ENCODE assay signal across 8 cellular contexts in the genomic region with DNA sequence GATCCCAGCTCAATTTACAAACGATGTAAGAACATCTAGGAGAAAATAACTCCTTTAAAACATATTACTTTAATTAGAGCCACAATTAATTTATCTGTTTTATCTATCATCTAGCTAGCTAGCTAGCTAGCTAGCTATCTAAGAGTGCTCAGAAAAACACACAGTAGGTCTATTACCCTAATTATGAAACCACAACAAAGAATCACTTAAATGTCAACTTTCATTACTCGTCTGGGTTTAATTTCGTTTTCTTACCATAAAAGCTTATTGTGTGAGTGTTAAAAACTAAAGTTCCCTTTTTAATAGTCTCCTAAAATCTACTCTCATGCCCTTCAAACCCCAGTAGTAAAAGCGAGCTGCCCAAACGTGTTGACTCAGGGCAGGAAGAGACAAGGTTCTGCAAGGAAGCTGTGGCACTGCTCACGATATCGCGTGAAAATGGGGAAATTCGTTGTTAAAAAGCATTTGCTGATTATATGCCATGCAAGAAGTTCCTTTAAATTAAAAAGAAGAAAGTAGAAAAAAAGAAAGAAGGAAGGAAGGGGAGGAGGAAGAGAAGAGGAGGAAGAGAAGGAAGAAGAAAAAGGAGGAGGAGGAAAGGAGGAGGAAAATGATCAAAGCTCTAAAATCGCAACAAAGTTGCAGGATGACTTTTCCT. TPM values are rescaled to one million over a fixed set of nuclear protein-coding genes. Genes with fewer than 3 reads are reported as not detected.
DNase-seq lines count a peak whose midpoint lies in the region; ATAC-seq and TF ChIP-seq lines count a peak whose summit lies in the region.

No MANE protein-coding gene starts in this region.

- H3K9me3 ChIP-seq in HUES48 (ENCODE audit: control insufficient read depth, insufficient read depth, low read length) (no peaks in the 10 kb centered on the region), T-helper 17 cell (ENCODE audit: control insufficient read depth, low read length, poor library complexity, severe bottlenecking) (no peaks in the 10 kb centered on the region), ectodermal cell (ENCODE audit: control insufficient read depth, low read length) (no peaks in the 10 kb centered on the region), mucosa of descending colon (no peaks in the 10 kb centered on the region)

- 16 to 18% methylated on average over 6 to 8 of the region's 10 CpGs for WGBS in ectodermal cell, 2 experiments
- 10% methylated on average over 10 of the region's 10 CpGs for WGBS in urinary bladder

- 0 out of 2 replicates have a peak overlapping the region, but pooled peaks have one; percentile 77 for H3K9ac ChIP-seq in HUES48 (ENCODE audit: low read depth, low read length)

- H3K4me3 ChIP-seq in HUES48 (ENCODE audit: low read depth, low read length) (peak overlapping the region; percentile 76), ectodermal cell (ENCODE audit: insufficient read depth, low read depth, low read length) (peak overlapping the region; percentile 46), mucosa of descending colon (no peak overlapping the region), urinary bladder (ENCODE audit: low read depth, low read length) (peak overlapping the region; percentile 61)

- H3K4me1 ChIP-seq in HUES48 (ENCODE audit: control insufficient read depth, insufficient read depth, low read length) (peaks cover 25% of the 10 kb centered on the region), ectodermal cell (ENCODE audit: control insufficient read depth, insufficient read depth, low read length) (no peaks in the 10 kb centered on the region), mucosa of descending colon (ENCODE audit: low read depth) (peaks cover 11% of the 10 kb centered on the region), urinary bladder (ENCODE audit: insufficient read depth) (no peaks in the 10 kb centered on the region)

- H3K4me3 Mint-ChIP-seq in T-helper 17 cell = peak overlapping the region; percentile 94

- H3K36me3 Mint-ChIP-seq in T-helper 17 cell (ENCODE audit: low read depth) = no peaks in the 10 kb centered on the region

- no peak for TF ChIP-seq CTCF in mucosa of descending colon (IDR thresholded peaks at IDR 0.05)

- H3K27ac ChIP-seq in HUES48 (ENCODE audit: low read depth, low read length) (no peak overlapping the region), ectodermal cell (ENCODE audit: insufficient read depth, low read depth, low read length, poor library complexity, severe bottlenecking) (no peak overlapping the region), urinary bladder (ENCODE audit: low read depth) (peak overlapping the region; percentile 67)

- DNase-seq in COR-L47 (lab: John Stamatoyannopoulos, UW) (peak; percentile 16), T-helper 17 cell (no peak), mucosa of descending colon (peak in 1 of 3 donors; percentile 28), cerebellum (ENCODE audit: low spot score) (no peak)

- H3K4me1 Mint-ChIP-seq in T-helper 17 cell = peaks cover 16% of the 10 kb centered on the region

- ATAC-seq in T-helper 17 cell = peak; percentile 39
- ATAC-seq in mucosa of descending colon = peak; percentile 20
- no peak for ATAC-seq in HG02973 (IDR thresholded peaks at IDR 0.05; ENCODE audit: unreplicated experiment)

- intact Hi-C loops in mucosa of descending colon (cut with DNase I, micrococcal nuclease) = no loop called here

- H3K36me3 ChIP-seq in HUES48 (ENCODE audit: control insufficient read depth, insufficient read depth, low read length) = no peaks in the 10 kb centered on the region
- no peaks in the 10 kb centered on the region for H3K36me3 ChIP-seq in ectodermal cell (ENCODE audit: control insufficient read depth, insufficient read depth, low read length)
- H3K36me3 ChIP-seq in mucosa of descending colon (ENCODE audit: low read depth) = no peaks in the 10 kb centered on the region
- H3K36me3 ChIP-seq in urinary bladder (ENCODE audit: insufficient read depth) = no peaks in the 10 kb centered on the region

- no peaks in the 10 kb centered on the region for H3K27me3 Mint-ChIP-seq in T-helper 17 cell

- peaks cover 52% of the 10 kb centered on the region for H3K27me3 ChIP-seq in HUES48 (ENCODE audit: control insufficient read depth, insufficient read depth, low read length)
- peaks cover 29% of the 10 kb centered on the region for H3K27me3 ChIP-seq in ectodermal cell (ENCODE audit: control insufficient read depth, insufficient read depth, low read length, poor library complexity, severe bottlenecking)

- peak overlapping the region; percentile 96 for H3K27ac Mint-ChIP-seq in T-helper 17 cell

RNA-seq across cellular contexts. Expression of a gene that starts 0.6 kb away (rescaled TPM):
- total RNA-seq in T-helper 17 cell = 10 to 100 TPM; 32.5 to 34.1 TPM
- polyA plus RNA-seq in ectodermal cell (2013, experiment 1 of 4) = 8.9 TPM
- polyA plus RNA-seq in ectodermal cell (2013, experiment 2 of 4) = 7.7 TPM
- polyA plus RNA-seq in ectodermal cell (2013, experiment 3 of 4) = 6.5 TPM
- polyA plus RNA-seq in ectodermal cell (2013, experiment 4 of 4) = 8.6 TPM
- 10 to 100 TPM; 17.2 to 51.4 (median 40.6) TPM for total RNA-seq in mucosa of descending colon
- total RNA-seq in urinary bladder = 44.1 TPM
- 11.5 TPM for polyA plus RNA-seq in urinary bladder
- 6.5 TPM for total RNA-seq in cerebellum
